In genomic region chr7:77330169-77330882, GRCh38 we compare ENCODE assay signal across 9 cellular contexts.
DNase-seq lines count a peak whose midpoint lies in the region; ATAC-seq and TF ChIP-seq lines count a peak whose summit lies in the region.
"Had no signal": no experiment of that assay in that cellular context is flagged by ENCODE, and none has a peak within 500 bp of the region (broad histone marks: within the 10 kb centered on the region; RNA-seq: fewer than 3 reads in every experiment).

No MANE protein-coding gene starts in this region.

- ATAC-seq in GM21360 (IDR thresholded peaks at IDR 0.05; ENCODE audit: unreplicated experiment), result peak; percentile 45
- ATAC-seq in omental fat pad (ENCODE audit: low FRiP score), result no peak

- 35 to 52% (median 41%) methylated on average over 6 of the region's 6 CpGs for WGBS in spleen, 5 donors

- TF ChIP-seq POLR2A in spleen (IDR thresholded peaks at IDR 0.05), result no peak

- no peaks in the 10 kb centered on the region for H3K27me3 Mint-ChIP-seq in activated naive CD8-positive, alpha-beta T cell treated with anti-CD3 and anti-CD28 coated beads for 36 hours

- TF ChIP-seq CTCF in spleen (IDR thresholded peaks at IDR 0.05 in 8 of 11, conservative IDR thresholded peaks at IDR 0.05 in 3 of 11) (no peak), omental fat pad (IDR thresholded peaks at IDR 0.05) (no peak)

- H3K4me1 Mint-ChIP-seq in activated naive CD8-positive, alpha-beta T cell treated with anti-CD3 and anti-CD28 coated beads for 36 hours, result peaks cover 57% of the 10 kb centered on the region

- peak overlapping the region; percentile 72 for H3K27ac Mint-ChIP-seq in activated naive CD8-positive, alpha-beta T cell treated with anti-CD3 and anti-CD28 coated beads for 36 hours

- H3K4me3 ChIP-seq in spleen, result no peak overlapping the region

- intact Hi-C loops in spleen (cut with DNase I; ENCODE audit: low total_unique reads), result loop anchor here (10.0 kb wide), 1 partner anchor 206 kb away; the partner anchor contains the start of gene CCDC146

- DNase-seq in EL (peak; percentile 42), HT-29 (ENCODE audit: low spot score) (peak; percentile 53), spleen (no peak), HuH-7 (ENCODE audit: low spot score) (no peak), omental fat pad (ENCODE audit: low spot score) (no peak)
- DNase-seq in activated naive CD8-positive, alpha-beta T cell treated with anti-CD3 and anti-CD28 coated beads for 36 hours, result peak; percentile 19
- no peak for DNase-seq in stimulated activated CD4-positive, alpha-beta T cell treated with anti-CD3 and anti-CD28 coated beads, Interleukin-12 subunit alpha, Interleukin-12 subunit beta, amount 100 ng/mL, for 4 hours

- peaks cover 27 to 75% (median 60%) of the 10 kb centered on the region in 6 donors for H3K4me1 ChIP-seq in spleen

- peak overlapping the region in 7 of 8 donors; percentile 38 to 78 (median 62) for H3K27ac ChIP-seq in spleen
- H3K27ac ChIP-seq: epithelial cell of prostate had no signal

- H3K27me3 ChIP-seq in spleen (replicated peaks in 1 of 7), result no peaks in the 10 kb centered on the region

- peak overlapping the region; percentile 26 for H3K4me3 Mint-ChIP-seq in activated naive CD8-positive, alpha-beta T cell treated with anti-CD3 and anti-CD28 coated beads for 36 hours

- H3K9me3 Mint-ChIP-seq in activated naive CD8-positive, alpha-beta T cell treated with anti-CD3 and anti-CD28 coated beads for 36 hours, result no peaks in the 10 kb centered on the region

- H3K9me3 ChIP-seq in spleen, result no peaks in the 10 kb centered on the region

- H3K36me3 ChIP-seq in spleen, result peaks cover 0 to 36% (median 4%) of the 10 kb centered on the region in 6 donors

- no peaks in the 10 kb centered on the region for H3K36me3 Mint-ChIP-seq in activated naive CD8-positive, alpha-beta T cell treated with anti-CD3 and anti-CD28 coated beads for 36 hours

Comparison
In these comparisons a context has a peak if more than half of its experiments do, and no peak if none do; other contexts are left out.
1. DNase-seq: peak in EL (single experiment), HT-29 (single experiment) and activated naive CD8-positive, alpha-beta T cell treated with anti-CD3 and anti-CD28 coated beads for 36 hours (single experiment); none in spleen (single experiment), HuH-7 (single experiment), omental fat pad (single experiment) and stimulated activated CD4-positive, alpha-beta T cell treated with anti-CD3 and anti-CD28 coated beads, Interleukin-12 subunit alpha, Interleukin-12 subunit beta, amount 100 ng/mL, for 4 hours (single experiment).